8 cellular contexts compared by ENCODE assay signal in genomic region chr22:18881260-18881659, GRCh38. TPM values are rescaled to one million over a fixed set of nuclear protein-coding genes. Genes with fewer than 3 reads are reported as not detected.
DNase-seq lines count a peak whose midpoint lies in the region; ATAC-seq and TF ChIP-seq lines count a peak whose summit lies in the region.
"Not testable (repeated sequence)": the region's sequence is repeated elsewhere in the genome, so short reads cannot be mapped to it uniquely, and the experiment has no call there.

No MANE protein-coding gene starts in this region.

- POLR2A ChIA-PET in CD8-positive, alpha-beta T cell (lab: Charles Lee), result not testable (repeated sequence)

- intact Hi-C loops in CD8-positive, alpha-beta T cell (cut with DNase I, micrococcal nuclease), result not testable (repeated sequence)

- not testable (repeated sequence) for ATAC-seq in CD8-positive, alpha-beta T cell

- not testable (repeated sequence) for TF ChIP-seq CTCF in CD8-positive, alpha-beta T cell (IDR thresholded peaks at IDR 0.05); right atrium auricular region (IDR thresholded peaks at IDR 0.05)

- H3K27me3 ChIP-seq in CD8-positive, alpha-beta T cell (ENCODE audit: insufficient read depth, low read length); right atrium auricular region: not testable (repeated sequence)

- not testable (repeated sequence) for H3K4me1 Mint-ChIP-seq in CD8-positive, alpha-beta T cell (ENCODE audit: low read depth)

- not testable (repeated sequence) for H3K4me3 ChIP-seq in CD8-positive, alpha-beta T cell (ENCODE audit: low read depth, low read length); right atrium auricular region

- H3K4me3 Mint-ChIP-seq in CD8-positive, alpha-beta T cell, result not testable (repeated sequence)

- H3K27me3 Mint-ChIP-seq in CD8-positive, alpha-beta T cell (ENCODE audit: low read depth), result not testable (repeated sequence)

- H3K4me1 ChIP-seq in CD8-positive, alpha-beta T cell (ENCODE audit: insufficient read depth, low read length); right atrium auricular region: not testable (repeated sequence)

- H3K9me3 Mint-ChIP-seq in CD8-positive, alpha-beta T cell, result not testable (repeated sequence)

- DNase-seq in CD8-positive, alpha-beta T cell, result peak; percentile 3 to 88 (median 74)
- DNase-seq in RPMI8226 (peak; percentile 19), activated T-cell treated with anti-CD3 and anti-CD28 coated beads for 24 hours (ENCODE audit: low read depth) (peak; percentile 46), right atrium auricular region (ENCODE audit: low spot score) (peak; percentile 57)
- peak; percentile 15 to 71 for DNase-seq in activated CD4-positive, alpha-beta T cell treated with anti-CD3 and anti-CD28 coated beads for 4 hours
- DNase-seq in activated naive CD4-positive, alpha-beta T cell treated with anti-CD3 and anti-CD28 coated beads, Interleukin-2, amount 50 U/mL, for 16 hours, result peak; percentile 14
- peak; percentile 14 to 54 for DNase-seq in stimulated activated CD4-positive, alpha-beta T cell treated with anti-CD3 and anti-CD28 coated beads, Interleukin-15, amount 100 ng/mL, for 48 hours (ENCODE audit: low read depth in 2 of 2)
- peak; percentile 28 to 55 for DNase-seq in stimulated activated CD8-positive, alpha-beta memory T cell treated with anti-CD3 and anti-CD28 coated beads, Interleukin-4, amount 100 ng/mL, for 1 hour (ENCODE audit: low read depth in 2 of 2, low spot score in 1 of 2)

- H3K27ac Mint-ChIP-seq in CD8-positive, alpha-beta T cell, result not testable (repeated sequence)

- H3K36me3 Mint-ChIP-seq in CD8-positive, alpha-beta T cell, result not testable (repeated sequence)

- H3K27ac ChIP-seq in CD8-positive, alpha-beta T cell (ENCODE audit: low read depth, low read length); right atrium auricular region: not testable (repeated sequence)

- H3K9me3 ChIP-seq in CD8-positive, alpha-beta T cell (ENCODE audit: low read length); right atrium auricular region: not testable (repeated sequence)

- H3K36me3 ChIP-seq in CD8-positive, alpha-beta T cell (ENCODE audit: insufficient read depth, low read length); right atrium auricular region: not testable (repeated sequence)

- CTCF ChIA-PET in CD8-positive, alpha-beta T cell (lab: Charles Lee), result not testable (repeated sequence)

RNA-seq across cellular contexts. Expression of gene DGCR6, which starts 24.9 kb away (rescaled TPM):
- 10 to 100 TPM; 18.6 to 20.0 TPM for total RNA-seq in CD8-positive, alpha-beta T cell
- total RNA-seq in right atrium auricular region, result 10 to 100 TPM in 1 of 2 donors, 1 to 10 TPM in 1; 2.9 to 17.5 TPM

RNA-seq across cellular contexts. Expression of gene PRODH, which starts 54.8 kb away (rescaled TPM):
- not detected for total RNA-seq in CD8-positive, alpha-beta T cell
- total RNA-seq in right atrium auricular region, result 1 to 10 TPM; 1.7 to 8.0 TPM

Comparison
In these comparisons a context has a peak if more than half of its experiments do, and no peak if none do; other contexts are left out.
1. DNase-seq: peak in every context shown above with its lines; median percentile 74 in CD8-positive, alpha-beta T cell; 57 in right atrium auricular region; 46 in activated T-cell treated with anti-CD3 and anti-CD28 coated beads for 24 hours; 43 in activated CD4-positive, alpha-beta T cell treated with anti-CD3 and anti-CD28 coated beads for 4 hours; 42 in stimulated activated CD8-positive, alpha-beta memory T cell treated with anti-CD3 and anti-CD28 coated beads, Interleukin-4, amount 100 ng/mL, for 1 hour; 34 in stimulated activated CD4-positive, alpha-beta T cell treated with anti-CD3 and anti-CD28 coated beads, Interleukin-15, amount 100 ng/mL, for 48 hours; 19 in RPMI8226; 14 in activated naive CD4-positive, alpha-beta T cell treated with anti-CD3 and anti-CD28 coated beads, Interleukin-2, amount 50 U/mL, for 16 hours.